ENCODE assay signal across 18 cellular contexts in genomic region chr6:151260191-151260590, GRCh38. TPM values are rescaled to one million over a fixed set of nuclear protein-coding genes. Genes with fewer than 3 reads are reported as not detected.
DNase-seq lines count a peak whose midpoint lies in the region; ATAC-seq and TF ChIP-seq lines count a peak whose summit lies in the region.
"Had no signal": no experiment of that assay in that cellular context is flagged by ENCODE, and none has a peak within 500 bp of the region (broad histone marks: within the 10 kb centered on the region; RNA-seq: fewer than 3 reads in every experiment).

No MANE protein-coding gene starts in this region.

- H3K4me1 ChIP-seq in foreskin keratinocyte: peaks cover 8% of the 10 kb centered on the region

- ATAC-seq in Right ventricle myocardium inferior (peak; percentile 49), foreskin keratinocyte (peak; percentile 28)
- ATAC-seq: K562 had no signal

- peaks cover 31% of the 10 kb centered on the region for H3K36me3 Mint-ChIP-seq in nephron (ENCODE audit: low read depth)

- no peak for DNase-seq in Right ventricle myocardium inferior (ENCODE audit: missing footprints)
- no peak for DNase-seq in cardiac septum (ENCODE audit: low spot score)
- DNase-seq in foreskin keratinocyte: no peak
- DNase-seq in T-helper 9 cell: no peak
- no peak for DNase-seq in NCI-H446 treated with DMSO at 0.1 percent for 48 hours (lab: John Stamatoyannopoulos, UW)
- DNase-seq in ecto neural progenitor cell (ENCODE audit: low spot score): no peak
- no peak for DNase-seq in kidney glomerular epithelial cell (lab: John Stamatoyannopoulos, UW)
- DNase-seq: 8988T; GDM1; GOT3; NCI-H1105 treated with DMSO at 0.1 percent for 48 hours; NCI-H1694; NCI-H2081 treated with DMSO at 0.1 percent for 48 hours; NK-92 treated with Interleukin-12 subunit alpha and Interleukin-12 subunit beta, amount 100 ng/mL, for 24 hours; Peyer's patch had no signal

- no peaks in the 10 kb centered on the region for H3K27me3 Mint-ChIP-seq in nephron (ENCODE audit: low read depth)

- H3K4me1 Mint-ChIP-seq in nephron: peaks cover 51% of the 10 kb centered on the region
- H3K4me1 Mint-ChIP-seq: B cell had no signal

- no peaks in the 10 kb centered on the region for H3K27me3 ChIP-seq in foreskin keratinocyte
- H3K27me3 ChIP-seq: Peyer's patch had no signal

- TF ChIP-seq CTCF in foreskin keratinocyte (conservative IDR thresholded peaks at IDR 0.05) (no peak), nephron (IDR thresholded peaks at IDR 0.05; ENCODE audit: unreplicated experiment in 3 of 3) (no peak)

- no peak overlapping the region for H3K4me3 Mint-ChIP-seq in nephron
- H3K4me3 Mint-ChIP-seq: B cell had no signal

- intact Hi-C loops in Right ventricle myocardium inferior (cut with DNase I): no loop called here
- intact Hi-C loops in cardiac septum (cut with DNase I): no loop called here

- H3K27ac ChIP-seq in foreskin keratinocyte: no peak overlapping the region
- H3K27ac ChIP-seq: Peyer's patch had no signal

- no peaks in the 10 kb centered on the region for H3K9me3 Mint-ChIP-seq in nephron

- H3K27ac Mint-ChIP-seq in nephron: peak overlapping the region; percentile 38 to 69 (median 55)
- H3K27ac Mint-ChIP-seq: B cell had no signal

RNA-seq across cellular contexts. Expression of gene AKAP12, which starts 20.4 kb away (rescaled TPM):
- 18.1 TPM for total RNA-seq in Right ventricle myocardium inferior
- total RNA-seq in cardiac septum: 15.4 TPM
- 7.0 and 28.7 TPM in 2 replicates for total RNA-seq in foreskin keratinocyte
- polyA plus RNA-seq in foreskin keratinocyte: 1.1 and 4.3 TPM in 2 replicates
